13 cellular contexts compared by ENCODE assay signal in genomic region chr6:142891454-142891853, GRCh38.
"Had no signal": no experiment of that assay in that cellular context is flagged by ENCODE, and none has a peak within 500 bp of the region (broad histone marks: within the 10 kb centered on the region; RNA-seq: fewer than 3 reads in every experiment).

No MANE protein-coding gene starts in this region.

- DNase-seq: activated CD4-positive, CD25-positive, alpha-beta regulatory T cell treated with anti-CD3 and anti-CD28 coated beads, Interleukin-2, amount 50 U/mL, for 72 hours; activated gamma-delta T cell; adrenal gland; caudate nucleus; effector CD8-positive, alpha-beta T cell; kidney; left ventricle myocardium inferior; stimulated activated CD4-positive, alpha-beta T cell treated with anti-CD3 and anti-CD28 coated beads, Interleukin-4, amount 100 ng/mL, for 1 hour; stimulated activated CD8-positive, alpha-beta memory T cell treated with anti-CD3 and anti-CD28 coated beads, Interleukin-4, amount 100 ng/mL, for 48 hours; stimulated activated naive CD8-positive, alpha-beta T cell treated with anti-CD3 and anti-CD28 coated beads, Interleukin-15, amount 100 ng/mL, for 72 hours had no signal

- H3K27me3 Mint-ChIP-seq: memory B cell; stimulated activated naive CD8-positive, alpha-beta T cell treated with anti-CD3 and anti-CD28 coated beads, Interleukin-15, amount 100 ng/mL, for 72 hours had no signal

- H3K27ac ChIP-seq: adrenal gland, coronary artery, hepatocyte, left ventricle myocardium inferior had no signal

- H3K9me3 Mint-ChIP-seq: memory B cell had no signal

- H3K27ac Mint-ChIP-seq: stimulated activated naive CD8-positive, alpha-beta T cell treated with anti-CD3 and anti-CD28 coated beads, Interleukin-15, amount 100 ng/mL, for 72 hours had no signal

- ATAC-seq: stimulated activated naive CD8-positive, alpha-beta T cell treated with anti-CD3 and anti-CD28 coated beads, Interleukin-15, amount 100 ng/mL, for 72 hours had no signal

- H3K9me3 ChIP-seq: adrenal gland, left ventricle myocardium inferior had no signal

- H3K27me3 ChIP-seq: adrenal gland, hepatocyte had no signal

- H3K4me3 Mint-ChIP-seq: memory B cell; stimulated activated naive CD8-positive, alpha-beta T cell treated with anti-CD3 and anti-CD28 coated beads, Interleukin-15, amount 100 ng/mL, for 72 hours had no signal

- H3K4me3 ChIP-seq: adrenal gland, coronary artery, hepatocyte, left ventricle myocardium inferior had no signal

- H3K36me3 ChIP-seq: adrenal gland, left ventricle myocardium inferior had no signal
